ENCODE assay signal across 1 cellular context in genomic region chrX:44071847-44072545, GRCh38.
TF ChIP-seq lines count a peak whose summit lies in the region.

No MANE protein-coding gene starts in this region.

TF ChIP-seq in SK-N-SH treated with all-trans-retinoic acid at 6 μM for 48 hours, 23 proteins besides CTCF, POLR2A, EP300 and RAD21 (continued from another document):
- TF ChIP-seq ZNF8 (CRISPR knock-in tag; IDR thresholded peaks at IDR 0.05): no peak
